In genomic region chr1:244461254-244462071, GRCh38 we compare ENCODE assay signal across 8 cellular contexts. TPM values are rescaled to one million over a fixed set of nuclear protein-coding genes. Genes with fewer than 3 reads are reported as not detected.
DNase-seq lines count a peak whose midpoint lies in the region; ATAC-seq, FAIRE-seq and TF ChIP-seq lines count a peak whose summit lies in the region.

A gene with protein sequence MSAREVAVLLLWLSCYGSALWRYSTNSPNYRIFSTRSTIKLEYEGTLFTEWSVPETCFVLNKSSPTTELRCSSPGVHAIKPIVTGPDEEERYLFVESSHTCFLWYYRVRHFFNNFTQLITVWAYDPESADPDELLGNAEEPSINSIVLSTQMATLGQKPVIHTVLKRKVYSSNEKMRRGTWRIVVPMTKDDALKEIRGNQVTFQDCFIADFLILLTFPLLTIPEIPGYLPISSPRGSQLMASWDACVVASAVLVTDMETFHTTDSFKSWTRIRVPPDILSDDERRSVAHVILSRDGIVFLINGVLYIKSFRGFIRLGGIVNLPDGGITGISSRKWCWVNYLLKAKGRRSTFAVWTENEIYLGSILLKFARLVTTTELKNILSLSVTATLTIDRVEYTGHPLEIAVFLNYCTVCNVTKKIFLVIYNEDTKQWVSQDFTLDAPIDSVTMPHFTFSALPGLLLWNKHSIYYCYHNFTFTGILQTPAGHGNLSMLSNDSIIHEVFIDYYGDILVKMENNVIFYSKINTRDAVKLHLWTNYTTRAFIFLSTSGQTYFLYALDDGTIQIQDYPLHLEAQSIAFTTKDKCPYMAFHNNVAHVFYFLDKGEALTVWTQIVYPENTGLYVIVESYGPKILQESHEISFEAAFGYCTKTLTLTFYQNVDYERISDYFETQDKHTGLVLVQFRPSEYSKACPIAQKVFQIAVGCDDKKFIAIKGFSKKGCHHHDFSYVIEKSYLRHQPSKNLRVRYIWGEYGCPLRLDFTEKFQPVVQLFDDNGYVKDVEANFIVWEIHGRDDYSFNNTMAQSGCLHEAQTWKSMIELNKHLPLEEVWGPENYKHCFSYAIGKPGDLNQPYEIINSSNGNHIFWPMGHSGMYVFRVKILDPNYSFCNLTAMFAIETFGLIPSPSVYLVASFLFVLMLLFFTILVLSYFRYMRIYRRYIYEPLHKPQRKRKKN (plus strand): TSS chr1:244461273. CDS start chr1:244461430, 157 bp downstream.

- peak within 1 kb of the TSS; percentile 83 to 91 (median 88) for H3K27ac ChIP-seq in spleen

- peak; percentile 99 for ATAC-seq in HG02588 (IDR thresholded peaks at IDR 0.05; ENCODE audit: unreplicated experiment)

- H3K27me3 ChIP-seq in spleen (replicated peaks in 1 of 7) = no peaks in the 10 kb centered on the region

- peaks cover 0 to 5% (median 4%) of the 10 kb centered on the region in 8 donors for H3K9me3 ChIP-seq in spleen

- DNase-seq in GM12892 (ENCODE audit: insufficient read length) = peak; percentile 89
- peak; percentile 98 for DNase-seq in NCI-H146 (lab: John Stamatoyannopoulos, UW)
- peak; percentile 41 for DNase-seq in activated CD4-positive, CD25-positive, alpha-beta regulatory T cell treated with anti-CD3 and anti-CD28 coated beads, Interleukin-2, amount 50 U/mL, for 16 hours (ENCODE audit: low read depth, low spot score)
- peak; percentile 80 for DNase-seq in cerebellar cortex (ENCODE audit: low spot score)
- DNase-seq in spleen = peak; percentile 96
- DNase-seq in KG1 (lab: John Stamatoyannopoulos, UW) = no peak

- TF ChIP-seq POLR2A in GM12892 (IDR thresholded peaks at IDR 0.05; ENCODE audit: low read depth, low read length) (peak; percentile 83), spleen (IDR thresholded peaks at IDR 0.05) (peak in 1 of 3 donors; percentile 60)

- intact Hi-C loops in spleen (cut with DNase I; ENCODE audit: low total_unique reads) = no loop called here

- 18 to 46% (median 19%) methylated on average over 23 to 60 of the region's 60 CpGs for WGBS in spleen, 5 donors

- H3K4me3 ChIP-seq in spleen = peak within 1 kb of the TSS; percentile 53 to 73 (median 58)

- H3K4me1 ChIP-seq in spleen = peaks cover 7 to 18% (median 9%) of the 10 kb centered on the region in 6 donors

- no peak for TF ChIP-seq CTCF in spleen (IDR thresholded peaks at IDR 0.05 in 8 of 11, conservative IDR thresholded peaks at IDR 0.05 in 3 of 11)

- peak; percentile 96 for FAIRE-seq in GM12892 (lab: Jason Lieb, UNC)
- FAIRE-seq in islet of Langerhans (lab: Jason Lieb, UNC) = peak; percentile 33

- no peaks in the 10 kb centered on the region for H3K36me3 ChIP-seq in spleen

RNA-seq across cellular contexts. Expression of the gene that starts here (rescaled TPM):
- not detected for polyA plus RNA-seq in GM12892 (2012; ENCODE audit: missing spikeins)
- total RNA-seq in spleen = 1 to 10 TPM in 6 of 7 donors, under 1 TPM in 1; 0.85 to 4.0 (median 1.3) TPM
- under 1 TPM; 0.50 to 0.70 (median 0.52) TPM for polyA plus RNA-seq in spleen
